In the genomic region with DNA sequence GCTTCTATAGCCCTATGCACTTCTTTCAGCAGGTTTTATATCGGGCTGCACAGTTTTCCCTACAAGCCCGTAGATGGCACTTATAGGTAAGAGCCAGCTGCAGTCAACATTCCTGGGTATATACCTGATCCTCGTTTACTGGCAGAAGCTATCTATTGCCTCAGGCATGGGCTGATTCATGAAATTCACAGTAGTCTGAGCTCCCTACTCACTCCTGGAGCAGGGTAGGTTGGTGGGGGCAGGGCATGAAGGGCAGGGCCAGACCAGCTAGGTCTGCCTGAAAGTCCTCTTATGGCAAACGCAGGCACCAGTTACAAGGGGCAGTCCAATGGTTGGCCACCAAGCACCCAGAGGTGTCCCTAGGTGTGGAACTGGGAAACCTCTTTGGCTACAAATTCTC, we compare ENCODE assay signal across 22 cellular contexts.
"Had no signal": no experiment of that assay in that cellular context is flagged by ENCODE, and none has a peak within 500 bp of the region (broad histone marks: within the 10 kb centered on the region; RNA-seq: fewer than 3 reads in every experiment).

No MANE protein-coding gene starts in this region.

- ATAC-seq: activated CD4-positive, alpha-beta T cell treated with anti-CD3 and anti-CD28 coated beads for 36 hours; activated CD8-positive, alpha-beta T cell treated with anti-CD3 and anti-CD28 coated beads for 36 hours; activated naive CD4-positive, alpha-beta T cell treated with anti-CD3 and anti-CD28 coated beads, Interleukin-2, amount 50 U/mL, for 72 hours; left colon; lower lobe of right lung; right cardiac atrium; T-helper 17 cell had no signal

- H3K27me3 Mint-ChIP-seq: progenitor cell of endocrine pancreas; stimulated activated naive CD8-positive, alpha-beta T cell treated with anti-CD3 and anti-CD28 coated beads, Interleukin-15, Interleukin-2, amounts not matched to agents 100 ng/mL and 50 ng/mL, for 24 hours; T-helper 17 cell; type B pancreatic cell had no signal

- H3K4me3 ChIP-seq: colonic mucosa, esophagus muscularis mucosa, lower lobe of right lung, suprapubic skin had no signal

- H3K27ac Mint-ChIP-seq: activated CD4-positive, alpha-beta T cell treated with anti-CD3 and anti-CD28 coated beads for 36 hours; activated CD8-positive, alpha-beta T cell treated with anti-CD3 and anti-CD28 coated beads for 36 hours; activated naive CD4-positive, alpha-beta T cell treated with anti-CD3 and anti-CD28 coated beads, Interleukin-2, amount 50 U/mL, for 72 hours; immature natural killer cell; mesothelial cell of epicardium; nephron progenitor cell; progenitor cell of endocrine pancreas; stimulated activated naive CD8-positive, alpha-beta T cell treated with anti-CD3 and anti-CD28 coated beads, Interleukin-15, Interleukin-2, amounts not matched to agents 100 ng/mL and 50 ng/mL, for 24 hours; T-helper 17 cell; type B pancreatic cell had no signal

- H3K27ac ChIP-seq: colonic mucosa, esophagus muscularis mucosa, lower lobe of right lung, suprapubic skin, WERI-Rb-1 had no signal

- H3K36me3 Mint-ChIP-seq: mesothelial cell of epicardium, type B pancreatic cell had no signal

- H3K4me1 Mint-ChIP-seq: activated CD4-positive, alpha-beta T cell treated with anti-CD3 and anti-CD28 coated beads for 36 hours; immature natural killer cell; mesothelial cell of epicardium; nephron progenitor cell; T-helper 17 cell had no signal

- H3K27me3 ChIP-seq: colonic mucosa, esophagus muscularis mucosa, suprapubic skin had no signal

- H3K4me3 Mint-ChIP-seq: activated CD4-positive, alpha-beta T cell treated with anti-CD3 and anti-CD28 coated beads for 36 hours; activated CD8-positive, alpha-beta T cell treated with anti-CD3 and anti-CD28 coated beads for 36 hours; immature natural killer cell; mesothelial cell of epicardium; nephron progenitor cell; stimulated activated naive CD8-positive, alpha-beta T cell treated with anti-CD3 and anti-CD28 coated beads, Interleukin-15, Interleukin-2, amounts not matched to agents 100 ng/mL and 50 ng/mL, for 24 hours; T-helper 17 cell; type B pancreatic cell had no signal

- H3K4me1 ChIP-seq: colonic mucosa, esophagus muscularis mucosa, lower lobe of right lung, suprapubic skin had no signal

- H3K9me3 Mint-ChIP-seq: type B pancreatic cell had no signal

- DNase-seq: activated CD4-positive, alpha-beta T cell treated with anti-CD3 and anti-CD28 coated beads for 36 hours; activated CD8-positive, alpha-beta T cell treated with anti-CD3 and anti-CD28 coated beads for 36 hours; activated gamma-delta T cell; activated T-cell treated with anti-CD3 and anti-CD28 coated beads, Interleukin-2, amount 50 U/mL, for 48 hours; central memory CD4-positive, alpha-beta T cell; colonic mucosa; immature natural killer cell; left colon; lower lobe of right lung; nephron progenitor cell; occipital lobe; right cardiac atrium; small intestine; T-helper 17 cell; WERI-Rb-1 had no signal

- H3K36me3 ChIP-seq: colonic mucosa, esophagus muscularis mucosa, lower lobe of right lung, suprapubic skin, WERI-Rb-1 had no signal

- H3K9me3 ChIP-seq: colonic mucosa had no signal
